In genomic region chr5:95884021-95884333, GRCh38 we compare ENCODE assay signal across 10 cellular contexts.
DNase-seq lines count a peak whose midpoint lies in the region; ATAC-seq and TF ChIP-seq lines count a peak whose summit lies in the region.
"Had no signal": no experiment of that assay in that cellular context is flagged by ENCODE, and none has a peak within 500 bp of the region (broad histone marks: within the 10 kb centered on the region; RNA-seq: fewer than 3 reads in every experiment).

No MANE protein-coding gene starts in this region.

- 61% methylated on average over 4 of the region's 4 CpGs for WGBS in prostate gland

- ATAC-seq in GM18867 (IDR thresholded peaks at IDR 0.05; ENCODE audit: unreplicated experiment): peak; percentile 31
- peak; percentile 60 for ATAC-seq in HG02642 (IDR thresholded peaks at IDR 0.05; ENCODE audit: poor library complexity, unreplicated experiment)
- ATAC-seq in T-helper 17 cell: no peak
- peak; percentile 64 for ATAC-seq in omental fat pad (ENCODE audit: low FRiP score)
- ATAC-seq in GM19328 (IDR thresholded peaks at IDR 0.05; ENCODE audit: unreplicated experiment): no peak

- H3K27ac Mint-ChIP-seq in T-helper 17 cell: peak overlapping the region; percentile 63

- H3K36me3 ChIP-seq in prostate gland: no peaks in the 10 kb centered on the region

- H3K4me3 Mint-ChIP-seq in T-helper 17 cell: no peak overlapping the region

- intact Hi-C loops in prostate gland (cut with DNase I): no loop called here

- no peaks in the 10 kb centered on the region for H3K36me3 Mint-ChIP-seq in T-helper 17 cell (ENCODE audit: low read depth)

- H3K4me1 Mint-ChIP-seq in T-helper 17 cell: peaks cover 2% of the 10 kb centered on the region

- TF ChIP-seq POLR2A in prostate gland (IDR thresholded peaks at IDR 0.05): no peak

- TF ChIP-seq CTCF in omental fat pad (IDR thresholded peaks at IDR 0.05): no peak
- no peak for TF ChIP-seq CTCF in prostate gland (IDR thresholded peaks at IDR 0.05)

- H3K27me3 Mint-ChIP-seq in T-helper 17 cell: no peaks in the 10 kb centered on the region

- H3K4me3 ChIP-seq in prostate gland: no peak overlapping the region
- H3K4me3 ChIP-seq: coronary artery had no signal

- H3K9me3 ChIP-seq in T-helper 17 cell (ENCODE audit: control insufficient read depth, low read length, poor library complexity, severe bottlenecking) (no peaks in the 10 kb centered on the region), prostate gland (no peaks in the 10 kb centered on the region)

- no peak for DNase-seq in T-helper 17 cell
- no peak for DNase-seq in omental fat pad (ENCODE audit: low spot score)
- no peak for DNase-seq in NCI-H1417 treated with DMSO at 0.1 percent for 48 hours (lab: John Stamatoyannopoulos, UW)
- DNase-seq in prostate gland (ENCODE audit: low spot score): no peak
- DNase-seq in ureter (ENCODE audit: low spot score): no peak
- DNase-seq: NCI-H2081 had no signal

- no peaks in the 10 kb centered on the region for H3K27me3 ChIP-seq in prostate gland (replicated peaks; ENCODE audit: insufficient read depth)

- H3K27ac ChIP-seq in prostate gland: peak overlapping the region in 1 of 2 donors; percentile 55
- H3K27ac ChIP-seq: coronary artery had no signal

- H3K4me1 ChIP-seq in prostate gland (replicated peaks): peaks cover 11% of the 10 kb centered on the region

Comparison
In these comparisons a context has a peak if more than half of its experiments do, and no peak if none do; other contexts are left out.
1. ATAC-seq: peak in GM18867 (single experiment), HG02642 (single experiment) and omental fat pad (single experiment); none in T-helper 17 cell (single experiment) and GM19328 (single experiment).